ENCODE assay signal across 8 cellular contexts in genomic region chr16:87461466-87461975, GRCh38. TPM values are rescaled to one million over a fixed set of nuclear protein-coding genes. Genes with fewer than 3 reads are reported as not detected.
DNase-seq lines count a peak whose midpoint lies in the region; ATAC-seq, FAIRE-seq and TF ChIP-seq lines count a peak whose summit lies in the region.

No MANE protein-coding gene starts in this region.

- intact Hi-C loops in CD4-positive, alpha-beta T cell (cut with DNase I, micrococcal nuclease): loop anchor here in 1 of 2 experiments (5.0 kb wide), 1 partner anchor 176 kb away; no protein-coding TSS in a partner anchor
- intact Hi-C loops in K562 (cut with micrococcal nuclease) (loop anchor here (1.0 to 5.0 kb wide), 2 partner anchors 32 to 111 kb away; partner anchors contain the start of gene ZCCHC14), tibial artery (cut with DNase I; ENCODE audit: low total_unique reads) (no loop called here)

- in situ Hi-C loops in K562 (cut with MboI): no loop called here

- WGBS in K562 (ENCODE audit: insufficient coverage, low coverage, missing lambda C conversion rate): 3% methylated on average over 9 of the region's 9 CpGs

- CTCF ChIA-PET in CD4-positive, alpha-beta T cell (lab: Charles Lee): interaction anchor here (0.5 to 1.6 kb wide), 3 partner anchors 15 to 175 kb away, joined by 5 read pairs; no protein-coding TSS in a partner anchor
- CTCF ChIA-PET in K562 (lab: Yijun Ruan, JAX; ENCODE audit: low intra/inter-chr PET ratio): interaction anchor here (0.8 kb wide), 1 partner anchor 109 kb away, joined by 4 read pairs; no protein-coding TSS in a partner anchor

- H3K4me3 Mint-ChIP-seq in CD4-positive, alpha-beta T cell: no peak overlapping the region

- H3K9me3 Mint-ChIP-seq in CD4-positive, alpha-beta T cell: no peaks in the 10 kb centered on the region

- no peaks in the 10 kb centered on the region for H3K27me3 ChIP-seq in CD4-positive, alpha-beta T cell (ENCODE audit: control insufficient read depth, insufficient read depth, low read length)
- H3K27me3 ChIP-seq in K562 (ENCODE audit: control insufficient read depth in 2 of 2, insufficient read depth in 2 of 2, low read length in 2 of 2): no peaks in the 10 kb centered on the region
- H3K27me3 ChIP-seq in tibial artery: no peaks in the 10 kb centered on the region

- TF ChIP-seq RAD21 in K562 (CRISPR knock-in tag; conservative IDR thresholded peaks at IDR 0.05 in 1 of 2, IDR thresholded peaks at IDR 0.05 in 1 of 2): peak; percentile 31 to 65; a peak in 3 of 4 replicates

- FAIRE-seq in K562 (lab: Jason Lieb, UNC): peak; percentile 100

- peak overlapping the region; percentile 89 for H2AFZ ChIP-seq in K562 (ENCODE audit: low read depth, low read length)

- H3K4me2 ChIP-seq in K562 (ENCODE audit: insufficient read depth, low read length): peak overlapping the region; percentile 83

- 0 out of 2 replicates have a peak, but pooled peaks have one; percentile 41 for TF ChIP-seq POLR2A in K562 (conservative IDR thresholded peaks at IDR 0.05)

- peak overlapping the region; percentile 33 for H3K4me3 ChIP-seq in K562
- H3K4me3 ChIP-seq in tibial artery: peak overlapping the region; percentile 15 to 19

- no peak for ATAC-seq in CD4-positive, alpha-beta T cell (ENCODE audit: poor library complexity)
- ATAC-seq in GM21737 (IDR thresholded peaks at IDR 0.05; ENCODE audit: unreplicated experiment) (peak; percentile 50), K562 (peak; percentile 96), GM19467 (IDR thresholded peaks at IDR 0.05; ENCODE audit: unreplicated experiment) (no peak), HG03175 (IDR thresholded peaks at IDR 0.05; ENCODE audit: unreplicated experiment) (no peak)

- H3K4me1 ChIP-seq in K562 (replicated peaks in 1 of 2; ENCODE audit: control insufficient read depth in 2 of 2, insufficient read depth in 2 of 2, low read length in 2 of 2): peaks cover 29% of the 10 kb centered on the region in 2 experiments
- peaks cover 0 to 70% (median 52%) of the 10 kb centered on the region in 4 donors for H3K4me1 ChIP-seq in tibial artery

- H4K20me1 ChIP-seq in K562 (replicated peaks; ENCODE audit: control insufficient read depth, insufficient read depth, low read length): peaks cover 7% of the 10 kb centered on the region; the same call in 1 of the 2 replicates

- peaks cover 49% of the 10 kb centered on the region for H3K4me1 Mint-ChIP-seq in CD4-positive, alpha-beta T cell (ENCODE audit: low read depth)

- TF ChIP-seq EP300 in K562 (IDR thresholded peaks at IDR 0.05; ENCODE audit: low read length): no peak

- POLR2A ChIA-PET in CD4-positive, alpha-beta T cell (lab: Charles Lee): no interaction called here
- POLR2A ChIA-PET in K562 (lab: Yijun Ruan, JAX): interaction anchor here (0.6 to 2.2 kb wide), 4 partner anchors 9 to 66 kb away, joined by 3 to 7 read pairs (median 4); no protein-coding TSS in a partner anchor

- no TSS peak for BruUV-seq in K562 (replicated peaks; lab: Mats Ljungman, UMichigan)

- no peak overlapping the region for H3K27ac ChIP-seq in CD4-positive, alpha-beta T cell (ENCODE audit: low read depth, low read length)
- H3K27ac ChIP-seq in K562 (ENCODE audit: extremely low read depth, low read depth, low read length) (peak overlapping the region; percentile 37), tibial artery (peak overlapping the region; percentile 92 to 93)

- peak overlapping the region; percentile 54 for H3K27ac Mint-ChIP-seq in CD4-positive, alpha-beta T cell

- no peak for TF ChIP-seq CTCF in CD4-positive, alpha-beta T cell (IDR thresholded peaks at IDR 0.05)
- TF ChIP-seq CTCF in K562 (IDR thresholded peaks at IDR 0.05 in 2 of 3, conservative IDR thresholded peaks at IDR 0.05 in 1 of 3; ENCODE audit: insufficient read depth in 2 of 3, low read depth in 1 of 3, low read length in 3 of 3): peak; percentile 56 to 83 (median 66)
- TF ChIP-seq CTCF in tibial artery (IDR thresholded peaks at IDR 0.05): no peak

- H3K9me3 ChIP-seq in CD4-positive, alpha-beta T cell (ENCODE audit: control insufficient read depth, low read length): no peaks in the 10 kb centered on the region
- H3K9me3 ChIP-seq in K562 (replicated peaks; ENCODE audit: control insufficient read depth, insufficient read depth, low read depth, low read length) (no peaks in the 10 kb centered on the region), tibial artery (no peaks in the 10 kb centered on the region)

- H3K27me3 Mint-ChIP-seq in CD4-positive, alpha-beta T cell: no peaks in the 10 kb centered on the region

- peak in 1 of 10 experiments; percentile 9 for DNase-seq in CD4-positive, alpha-beta T cell
- DNase-seq in NCI-H226: peak; percentile 91
- peak; percentile 90 to 96 (median 96) for DNase-seq in K562 (ENCODE audit: extremely low read depth in 1 of 4, low spot score in 3 of 4)
- DNase-seq in iPS-NIHi7 (ENCODE audit: extremely low spot score): peak; percentile 98
- DNase-seq in tibial artery: peak; percentile 68 to 83

- no peaks in the 10 kb centered on the region for H3K9me1 ChIP-seq in K562 (ENCODE audit: control insufficient read depth, insufficient read depth, low read length)

- H3K9ac ChIP-seq in K562 (ENCODE audit: insufficient read depth in 1 of 2, low read depth in 2 of 2, low read length in 2 of 2): peak overlapping the region; percentile 42 to 81; a peak in 3 of 4 replicates

- H3K79me2 ChIP-seq in K562 (ENCODE audit: control insufficient read depth, insufficient read depth, low read length): peaks cover 10% of the 10 kb centered on the region; the same call in 1 of the 3 replicates

- H3K36me3 ChIP-seq in K562 (ENCODE audit: control insufficient read depth, insufficient read depth, low read length) (peaks cover 17% of the 10 kb centered on the region; the same call in 1 of the 3 replicates), tibial artery (peaks cover 21 to 29% (median 23%) of the 10 kb centered on the region in 3 donors)

- H3K36me3 Mint-ChIP-seq in CD4-positive, alpha-beta T cell (ENCODE audit: low read depth): peaks cover 35% of the 10 kb centered on the region

TF ChIP-seq in K562, 482 proteins besides CTCF, POLR2A, EP300 and RAD21 (continues in another document):
- TF ChIP-seq, protein P1, sequence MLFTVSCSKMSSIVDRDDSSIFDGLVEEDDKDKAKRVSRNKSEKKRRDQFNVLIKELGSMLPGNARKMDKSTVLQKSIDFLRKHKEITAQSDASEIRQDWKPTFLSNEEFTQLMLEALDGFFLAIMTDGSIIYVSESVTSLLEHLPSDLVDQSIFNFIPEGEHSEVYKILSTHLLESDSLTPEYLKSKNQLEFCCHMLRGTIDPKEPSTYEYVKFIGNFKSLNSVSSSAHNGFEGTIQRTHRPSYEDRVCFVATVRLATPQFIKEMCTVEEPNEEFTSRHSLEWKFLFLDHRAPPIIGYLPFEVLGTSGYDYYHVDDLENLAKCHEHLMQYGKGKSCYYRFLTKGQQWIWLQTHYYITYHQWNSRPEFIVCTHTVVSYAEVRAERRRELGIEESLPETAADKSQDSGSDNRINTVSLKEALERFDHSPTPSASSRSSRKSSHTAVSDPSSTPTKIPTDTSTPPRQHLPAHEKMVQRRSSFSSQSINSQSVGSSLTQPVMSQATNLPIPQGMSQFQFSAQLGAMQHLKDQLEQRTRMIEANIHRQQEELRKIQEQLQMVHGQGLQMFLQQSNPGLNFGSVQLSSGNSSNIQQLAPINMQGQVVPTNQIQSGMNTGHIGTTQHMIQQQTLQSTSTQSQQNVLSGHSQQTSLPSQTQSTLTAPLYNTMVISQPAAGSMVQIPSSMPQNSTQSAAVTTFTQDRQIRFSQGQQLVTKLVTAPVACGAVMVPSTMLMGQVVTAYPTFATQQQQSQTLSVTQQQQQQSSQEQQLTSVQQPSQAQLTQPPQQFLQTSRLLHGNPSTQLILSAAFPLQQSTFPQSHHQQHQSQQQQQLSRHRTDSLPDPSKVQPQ (CRISPR knock-in tag; IDR thresholded peaks at IDR 0.05; ENCODE audit: borderline replicate concordance): no peak
- TF ChIP-seq, protein P2, sequence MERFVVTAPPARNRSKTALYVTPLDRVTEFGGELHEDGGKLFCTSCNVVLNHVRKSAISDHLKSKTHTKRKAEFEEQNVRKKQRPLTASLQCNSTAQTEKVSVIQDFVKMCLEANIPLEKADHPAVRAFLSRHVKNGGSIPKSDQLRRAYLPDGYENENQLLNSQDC (CRISPR knock-in tag; IDR thresholded peaks at IDR 0.05): no peak

RNA-seq across cellular contexts. Expression of gene ZCCHC14, which starts 31.3 kb away (rescaled TPM):
- total RNA-seq in CD4-positive, alpha-beta T cell: 10 to 100 TPM; 16.4 to 18.3 TPM
- total RNA-seq in K562 (2011; cell fraction: chromatin; rRNA removed; ENCODE audit: low replicate concordance): 12.3 and 12.8 TPM in 2 replicates
- total RNA-seq in K562 (2011; cell fraction: nucleolus; rRNA removed): 8.2 and 10.7 TPM in 2 replicates
- total RNA-seq in K562 (2011; cell fraction: nucleoplasm; rRNA removed): 7.7 and 8.7 TPM in 2 replicates
- total RNA-seq in K562 (2014; rRNA removed): 3.0 and 3.6 TPM in 2 replicates
- 2.1 and 2.3 TPM in 2 replicates for total RNA-seq in K562 (2014; rRNA removed; fragmentation: Illumina TruSeq; extraction: Trizol)
- total RNA-seq in K562 (2015; rRNA removed; fragmentation: Illumina TruSeq; extraction: Trizol): 2.9 and 3.3 TPM in 2 replicates
- 12.4 and 12.8 TPM in 2 replicates for total RNA-seq in K562 (2021)
- polyA plus RNA-seq in K562 (2011; rRNA removed): 1.8 and 2.4 TPM in 2 replicates
- polyA plus RNA-seq in K562 (2011; cell fraction: cytosol; rRNA removed): 1.9 and 2.9 TPM in 2 replicates
- 8.2 and 15.7 TPM in 2 replicates for polyA plus RNA-seq in K562 (2011; cell fraction: nucleus; rRNA removed)
- 7.3 and 8.2 TPM in 2 replicates for polyA plus RNA-seq in K562 (2012)
- polyA plus RNA-seq in K562 (2014; fragmentation: Illumina TruSeq; extraction: Trizol): 5.9 and 6.0 TPM in 2 replicates
- 1 to 10 TPM; 1.5 TPM for polyA plus RNA-seq in K562 (2014; fragmentation: Nextera tagmentation; extraction: Ambion mirVana)
- polyA plus RNA-seq in K562 (2014; rRNA removed): 5.1 and 5.5 TPM in 2 replicates
- 2.8 and 3.0 TPM in 2 replicates for polyA minus RNA-seq in K562 (2011; rRNA and poly(A)+ RNA removed)
- 5.0 and 7.8 TPM in 2 replicates for polyA minus RNA-seq in K562 (2011; cell fraction: cytosol; rRNA and poly(A)+ RNA removed)
- 6.2 and 6.7 TPM in 2 replicates for polyA minus RNA-seq in K562 (2011; cell fraction: nucleus; rRNA and poly(A)+ RNA removed)

Comparison
In these comparisons a context has a peak if more than half of its experiments do, and no peak if none do; other contexts are left out.
1. ATAC-seq: peak in GM21737 (single experiment) and K562 (single experiment); none in CD4-positive, alpha-beta T cell (single experiment), GM19467 (single experiment) and HG03175 (single experiment).
2. CTCF ChIP-seq: peak in K562 (3 of 3); none in CD4-positive, alpha-beta T cell (single experiment) and tibial artery (0 of 2).